ENCODE assay signal across 10 cellular contexts in the genomic region with DNA sequence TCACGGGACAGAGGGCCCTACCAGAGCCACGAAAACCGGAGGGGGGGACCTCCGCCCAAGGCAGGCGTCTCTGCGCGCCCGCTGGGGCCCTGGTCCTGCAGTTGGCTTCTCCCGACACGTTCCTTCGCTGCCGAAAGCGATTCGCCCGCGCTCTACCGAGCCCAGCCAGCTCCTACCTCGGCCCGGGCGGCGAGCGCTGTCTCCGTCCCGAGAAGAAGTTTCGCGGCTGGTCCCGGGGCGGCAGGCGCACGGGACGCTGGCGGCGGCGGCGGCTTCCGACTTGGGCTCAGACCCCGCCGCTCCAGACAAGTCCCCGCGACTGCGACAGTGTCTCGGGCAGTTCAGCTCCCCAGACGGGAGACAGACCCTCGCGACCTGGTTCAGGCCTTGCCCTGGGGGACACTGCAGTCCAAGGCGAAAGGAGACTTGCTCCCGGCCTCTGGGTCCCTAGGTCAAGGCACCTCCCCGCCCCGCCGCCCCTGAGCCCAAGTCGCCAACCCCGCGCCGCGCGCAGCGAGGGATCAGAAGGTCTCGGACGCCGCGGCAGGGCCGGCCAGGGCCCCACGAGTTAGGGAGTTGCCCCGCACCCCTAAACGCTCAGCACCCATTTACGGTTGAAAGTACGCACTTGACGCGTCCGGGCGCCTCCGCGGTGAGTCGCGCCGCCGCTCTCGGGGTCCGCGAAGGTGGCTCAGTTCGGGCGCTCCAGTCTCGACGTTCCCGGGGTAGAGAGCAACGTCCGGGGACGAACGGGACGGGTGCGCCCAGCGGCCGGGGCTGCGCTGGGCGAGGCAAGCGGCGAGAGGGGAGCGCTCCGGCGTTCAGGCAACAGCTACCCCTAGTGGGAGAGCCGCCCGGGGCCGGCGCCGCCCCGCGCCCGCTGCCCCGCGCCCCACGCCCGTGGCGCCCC. TPM values are rescaled to one million over a fixed set of nuclear protein-coding genes. Genes with fewer than 3 reads are reported as not detected.
DNase-seq lines count a peak whose midpoint lies in the region; ATAC-seq and TF ChIP-seq lines count a peak whose summit lies in the region.
"Had no signal": no experiment of that assay in that cellular context is flagged by ENCODE, and none has a peak within 500 bp of the region (broad histone marks: within the 10 kb centered on the region; RNA-seq: fewer than 3 reads in every experiment).

No MANE protein-coding gene starts in this region.

- no CpG with 5 or more reads among the region's 113 CpGs for WGBS in neuronal stem cell (ENCODE audit: extremely low coverage in 2 of 2, insufficient read length in 2 of 2, insufficient replicate concordance in 1 of 2), 2 donors

- ATAC-seq in Right ventricle myocardium superior (ENCODE audit: poor library complexity) (peak; percentile 87), GM21526 (IDR thresholded peaks at IDR 0.05; ENCODE audit: low FRiP score, unreplicated experiment) (no peak), GM18498 (IDR thresholded peaks at IDR 0.05; ENCODE audit: unreplicated experiment) (no peak)

- H3K4me2 ChIP-seq in neuronal stem cell (ENCODE audit: insufficient read depth, low read length, poor library complexity, severe bottlenecking): peak overlapping the region; percentile 93

- H3K4ac ChIP-seq in neuronal stem cell (ENCODE audit: low read length): peak overlapping the region; percentile 53

- no peak overlapping the region for H3K27ac ChIP-seq in neuronal stem cell (replicated peaks; ENCODE audit: low read length)

- peak overlapping the region; percentile 19; the same call in 1 of the 2 replicates for H3K4me3 ChIP-seq in BE2C (ENCODE audit: low read depth, low read length)
- no peak overlapping the region for H3K4me3 ChIP-seq in MG63
- H3K4me3 ChIP-seq in neuronal stem cell (ENCODE audit: low read length in 2 of 2): peak overlapping the region; percentile 54 to 82

- H3K27me3 ChIP-seq in BE2C: peaks cover 67% of the 10 kb centered on the region
- peaks cover 33% of the 10 kb centered on the region for H3K27me3 ChIP-seq in MG63
- peaks cover 41 to 66% (median 63%) of the 10 kb centered on the region in 3 experiments for H3K27me3 ChIP-seq in neuronal stem cell (ENCODE audit: control insufficient read depth in 3 of 3, insufficient read depth in 3 of 3, low read depth in 1 of 3, low read length in 3 of 3)

- H3K36me3 ChIP-seq in BE2C (no peaks in the 10 kb centered on the region), MG63 (no peaks in the 10 kb centered on the region), neuronal stem cell (replicated peaks in 1 of 2; ENCODE audit: control insufficient read depth in 2 of 2, insufficient read depth in 2 of 2, low read length in 2 of 2) (no peaks in the 10 kb centered on the region)

- peak overlapping the region; percentile 89 for H2BK15ac ChIP-seq in neuronal stem cell (ENCODE audit: low read length)

- peak overlapping the region; percentile 43 for H4K8ac ChIP-seq in neuronal stem cell (ENCODE audit: low read depth, low read length)

- intact Hi-C loops in Right ventricle myocardium superior (cut with DNase I): no loop called here

- H2AK5ac ChIP-seq in neuronal stem cell (ENCODE audit: low read depth, low read length): peak overlapping the region; percentile 98

- H3K14ac ChIP-seq in neuronal stem cell (ENCODE audit: low read length): peak overlapping the region; percentile 94

- H2AFZ ChIP-seq in neuronal stem cell (ENCODE audit: low read length): peak overlapping the region; percentile 90

- H3K9me3 ChIP-seq in BE2C (peaks cover 6% of the 10 kb centered on the region), MG63 (no peaks in the 10 kb centered on the region), neuronal stem cell (replicated peaks in 1 of 2; ENCODE audit: control insufficient read depth in 2 of 2, insufficient read depth in 1 of 2, low read depth in 1 of 2, low read length in 2 of 2) (peaks cover 12 to 13% of the 10 kb centered on the region in 2 donors)

- H3K9ac ChIP-seq in neuronal stem cell (ENCODE audit: low read depth, low read length, poor library complexity): peak overlapping the region; percentile 91

- DNase-seq in BE2C (no peak), MG63 (peak; percentile 26), Right ventricle myocardium superior (peak; percentile 57), neuronal stem cell (ENCODE audit: low spot score) (no peak), NOMO-1 treated with DMSO at 0.1 percent for 48 hours (lab: John Stamatoyannopoulos, UW; ENCODE audit: unreplicated experiment) (no peak), occipital lobe (lab: John Stamatoyannopoulos, UW) (no peak)
- DNase-seq: amniotic stem cell had no signal

- no peaks in the 10 kb centered on the region for H3K4me1 ChIP-seq in BE2C
- H3K4me1 ChIP-seq in neuronal stem cell (ENCODE audit: control insufficient read depth in 2 of 2, insufficient read depth in 1 of 2, low read depth in 1 of 2, low read length in 2 of 2): peaks cover 8 to 14% of the 10 kb centered on the region in 2 donors

- TF ChIP-seq CTCF in BE2C (IDR thresholded peaks at IDR 0.05; ENCODE audit: low read depth, low read length): peak; percentile 29; the same call in 1 of the 2 replicates

- H4K91ac ChIP-seq in neuronal stem cell (ENCODE audit: low read depth, low read length, poor library complexity): no peak overlapping the region

- H3K18ac ChIP-seq in neuronal stem cell (ENCODE audit: low read length): peak overlapping the region; percentile 98

- H3K79me1 ChIP-seq in neuronal stem cell (ENCODE audit: low read depth, low read length): peaks cover 8% of the 10 kb centered on the region

- peak overlapping the region; percentile 85 for H3K23ac ChIP-seq in neuronal stem cell (ENCODE audit: low read depth, low read length, poor library complexity)

- H2BK12ac ChIP-seq in neuronal stem cell (ENCODE audit: low read length): peak overlapping the region; percentile 73

- H2BK120ac ChIP-seq in neuronal stem cell (ENCODE audit: low read depth, low read length): peak overlapping the region; percentile 63

- peak overlapping the region; percentile 66 for H2BK5ac ChIP-seq in neuronal stem cell (ENCODE audit: low read length)

RNA-seq across cellular contexts. Expression of gene DIO3, which starts 1.4 kb away (rescaled TPM):
- not detected for polyA plus RNA-seq in BE2C (2012; ENCODE audit: insufficient read depth, insufficient read length, low read depth)
- 0.07 TPM in 1 of 2 replicates, not detected in the other for total RNA-seq in MG63 (2014; rRNA removed; shearing (Covaris generic); ENCODE audit: low replicate concordance)
- total RNA-seq in Right ventricle myocardium superior (0.16 TPM), occipital lobe (not detected)
- 8.3 TPM for polyA plus RNA-seq in neuronal stem cell (2013, experiment 1 of 2)
- 7.9 TPM for polyA plus RNA-seq in neuronal stem cell (2013, experiment 2 of 2)
- total RNA-seq: myocyte had no signal

Comparison
In these comparisons a context has a peak if more than half of its experiments do, and no peak if none do; other contexts are left out.
1. DNase-seq: peak in MG63 (single experiment) and Right ventricle myocardium superior (single experiment); none in BE2C (single experiment), neuronal stem cell (single experiment), NOMO-1 treated with DMSO at 0.1 percent for 48 hours (single experiment) and occipital lobe (single experiment).